ENCODE assay signal across 8 cellular contexts in genomic region chr6:89411019-89411268, GRCh38. TPM values are rescaled to one million over a fixed set of nuclear protein-coding genes. Genes with fewer than 3 reads are reported as not detected.
DNase-seq lines count a peak whose midpoint lies in the region; ATAC-seq, FAIRE-seq and TF ChIP-seq lines count a peak whose summit lies in the region.

No MANE protein-coding gene starts in this region.

- H3K9me3 Mint-ChIP-seq in activated naive CD8-positive, alpha-beta T cell treated with anti-CD3 and anti-CD28 coated beads, Interleukin-2, amount 10 ng/mL, durations not matched to agents 7 days and 5 days = no peaks in the 10 kb centered on the region
- no peaks in the 10 kb centered on the region for H3K9me3 Mint-ChIP-seq in stimulated activated effector memory CD8-positive, alpha-beta T cell treated with anti-CD3 and anti-CD28 coated beads, Interleukin-12 subunit alpha, Interleukin-12 subunit beta, amount 100 ng/mL, for 72 hours

- H3K27ac Mint-ChIP-seq in activated naive CD8-positive, alpha-beta T cell treated with anti-CD3 and anti-CD28 coated beads, Interleukin-2, amount 10 ng/mL, durations not matched to agents 7 days and 5 days = no peak overlapping the region
- H3K27ac Mint-ChIP-seq in stimulated activated effector memory CD8-positive, alpha-beta T cell treated with anti-CD3 and anti-CD28 coated beads, Interleukin-12 subunit alpha, Interleukin-12 subunit beta, amount 100 ng/mL, for 72 hours = no peak overlapping the region

- ATAC-seq in activated naive CD8-positive, alpha-beta T cell treated with anti-CD3 and anti-CD28 coated beads, Interleukin-2, amount 10 ng/mL, durations not matched to agents 7 days and 5 days (ENCODE audit: low read depth) = no peak
- no peak for ATAC-seq in stimulated activated effector memory CD8-positive, alpha-beta T cell treated with anti-CD3 and anti-CD28 coated beads, Interleukin-12 subunit alpha, Interleukin-12 subunit beta, amount 100 ng/mL, for 72 hours

- H3K27me3 ChIP-seq in HUES48 (ENCODE audit: control insufficient read depth, insufficient read depth, low read length) = peaks cover 39% of the 10 kb centered on the region

- peak; percentile 89 for FAIRE-seq in GM12892 (lab: Jason Lieb, UNC)

- H3K27me3 Mint-ChIP-seq in activated naive CD8-positive, alpha-beta T cell treated with anti-CD3 and anti-CD28 coated beads, Interleukin-2, amount 10 ng/mL, durations not matched to agents 7 days and 5 days = peaks cover 59% of the 10 kb centered on the region

- peak overlapping the region; percentile 71 for H3K27ac ChIP-seq in HUES48 (ENCODE audit: low read depth, low read length)

- no peak for TF ChIP-seq POLR2A in GM12892 (IDR thresholded peaks at IDR 0.05; ENCODE audit: low read depth, low read length)

- H3K4me3 ChIP-seq in HUES48 (ENCODE audit: low read depth, low read length) = peak overlapping the region; percentile 88
- H3K4me3 ChIP-seq in iPS-18c (ENCODE audit: insufficient read depth, low read depth, low read length) = peak overlapping the region; percentile 84

- H3K9me3 ChIP-seq in HUES48 (ENCODE audit: control insufficient read depth, insufficient read depth, low read length) (no peaks in the 10 kb centered on the region), iPS-18c (ENCODE audit: control insufficient read depth, insufficient read depth, low read length) (no peaks in the 10 kb centered on the region)

- POLR2A ChIA-PET in activated naive CD8-positive, alpha-beta T cell treated with anti-CD3 and anti-CD28 coated beads, Interleukin-2, amount 10 ng/mL, durations not matched to agents 7 days and 5 days (lab: Charles Lee) = interaction anchor here (1.6 kb wide), 1 partner anchor 39 kb away, joined by 6 read pairs; no protein-coding TSS in a partner anchor

- H3K9ac ChIP-seq in HUES48 (ENCODE audit: low read depth, low read length) = no peak overlapping the region; the same call in 1 of the 2 replicates

- H3K4me1 Mint-ChIP-seq in activated naive CD8-positive, alpha-beta T cell treated with anti-CD3 and anti-CD28 coated beads, Interleukin-2, amount 10 ng/mL, durations not matched to agents 7 days and 5 days = peaks cover 23% of the 10 kb centered on the region
- peaks cover 6% of the 10 kb centered on the region for H3K4me1 Mint-ChIP-seq in stimulated activated effector memory CD8-positive, alpha-beta T cell treated with anti-CD3 and anti-CD28 coated beads, Interleukin-12 subunit alpha, Interleukin-12 subunit beta, amount 100 ng/mL, for 72 hours

- no peak for DNase-seq in GM12892 (ENCODE audit: insufficient read length)
- DNase-seq in activated naive CD8-positive, alpha-beta T cell treated with anti-CD3 and anti-CD28 coated beads, Interleukin-2, amount 10 ng/mL, durations not matched to agents 7 days and 5 days = no peak
- no peak for DNase-seq in stimulated activated effector memory CD8-positive, alpha-beta T cell treated with anti-CD3 and anti-CD28 coated beads, Interleukin-12 subunit alpha, Interleukin-12 subunit beta, amount 100 ng/mL, for 72 hours (ENCODE audit: low spot score in 2 of 2)
- no peak for DNase-seq in pons (ENCODE audit: low spot score)
- DNase-seq in hepatic stellate cell (ENCODE audit: low spot score) = no peak
- DNase-seq in GM03348 (ENCODE audit: low spot score) = no peak

- peak overlapping the region; percentile 79 for H3K4me3 Mint-ChIP-seq in activated naive CD8-positive, alpha-beta T cell treated with anti-CD3 and anti-CD28 coated beads, Interleukin-2, amount 10 ng/mL, durations not matched to agents 7 days and 5 days
- H3K4me3 Mint-ChIP-seq in stimulated activated effector memory CD8-positive, alpha-beta T cell treated with anti-CD3 and anti-CD28 coated beads, Interleukin-12 subunit alpha, Interleukin-12 subunit beta, amount 100 ng/mL, for 72 hours = peak overlapping the region; percentile 85

- no peaks in the 10 kb centered on the region for H3K36me3 ChIP-seq in HUES48 (ENCODE audit: control insufficient read depth, insufficient read depth, low read length)

- H3K36me3 Mint-ChIP-seq in activated naive CD8-positive, alpha-beta T cell treated with anti-CD3 and anti-CD28 coated beads, Interleukin-2, amount 10 ng/mL, durations not matched to agents 7 days and 5 days = no peaks in the 10 kb centered on the region
- no peaks in the 10 kb centered on the region for H3K36me3 Mint-ChIP-seq in stimulated activated effector memory CD8-positive, alpha-beta T cell treated with anti-CD3 and anti-CD28 coated beads, Interleukin-12 subunit alpha, Interleukin-12 subunit beta, amount 100 ng/mL, for 72 hours

- peaks cover 46% of the 10 kb centered on the region for H3K4me1 ChIP-seq in HUES48 (ENCODE audit: control insufficient read depth, insufficient read depth, low read length)

RNA-seq across cellular contexts. Expression of gene RRAGD, which starts 1.1 kb away (rescaled TPM):
- 29.6 TPM for polyA plus RNA-seq in GM12892 (2012; ENCODE audit: missing spikeins)
- total RNA-seq in activated naive CD8-positive, alpha-beta T cell treated with anti-CD3 and anti-CD28 coated beads, Interleukin-2, amount 10 ng/mL, durations not matched to agents 7 days and 5 days = 10 to 100 TPM in 1 of 2 experiments, 1 to 10 TPM in 1; 9.3 to 10.9 TPM

RNA-seq across cellular contexts. Expression of gene ANKRD6, which starts 22.0 kb away (rescaled TPM):
- polyA plus RNA-seq in GM12892 (2012; ENCODE audit: missing spikeins) = 4.3 TPM
- 10 to 100 TPM; 14.7 to 18.9 TPM for total RNA-seq in activated naive CD8-positive, alpha-beta T cell treated with anti-CD3 and anti-CD28 coated beads, Interleukin-2, amount 10 ng/mL, durations not matched to agents 7 days and 5 days

RNA-seq across cellular contexts. Expression of gene UBE2J1, which starts 58.4 kb away (rescaled TPM):
- polyA plus RNA-seq in GM12892 (2012; ENCODE audit: missing spikeins) = 79.4 TPM
- 10 to 100 TPM; 26.5 to 27.9 TPM for total RNA-seq in activated naive CD8-positive, alpha-beta T cell treated with anti-CD3 and anti-CD28 coated beads, Interleukin-2, amount 10 ng/mL, durations not matched to agents 7 days and 5 days
